8 cellular contexts compared by ENCODE assay signal in the genomic region with DNA sequence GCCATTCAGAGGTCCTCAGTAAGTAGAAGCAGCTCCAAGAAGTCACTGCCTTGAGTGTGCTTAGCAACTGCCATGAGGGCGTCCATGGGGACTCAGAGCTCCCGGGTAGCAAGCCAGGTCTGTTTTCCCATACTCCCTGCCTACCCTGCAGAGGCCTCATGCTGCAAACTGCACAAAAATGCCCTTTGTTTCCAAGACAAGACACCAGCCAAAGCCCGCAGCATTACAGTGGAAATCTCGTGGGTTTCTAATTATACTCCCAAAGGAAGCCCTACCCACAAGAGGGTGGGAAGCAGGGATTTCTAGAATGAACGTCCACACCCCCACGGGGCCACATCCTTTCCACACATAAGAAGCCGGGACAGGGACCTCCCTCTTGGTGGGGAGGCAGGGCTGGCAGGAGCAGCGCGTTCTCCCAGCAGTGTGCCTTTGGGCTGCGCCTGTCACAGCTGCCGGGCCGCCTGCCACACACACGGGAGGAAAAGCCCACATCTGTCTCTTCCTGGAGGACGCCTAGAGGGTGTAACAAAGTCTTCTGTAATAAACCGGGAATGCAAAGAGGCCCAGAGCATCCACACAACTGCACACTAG. TPM values are rescaled to one million over a fixed set of nuclear protein-coding genes. Genes with fewer than 3 reads are reported as not detected.
DNase-seq lines count a peak whose midpoint lies in the region; ATAC-seq and TF ChIP-seq lines count a peak whose summit lies in the region.

No MANE protein-coding gene starts in this region.

- H3K4me3 Mint-ChIP-seq in T-helper 2 cell treated with Interferon-gamma antibody and Interleukin-4, amounts not matched to agents 5 μg/mL and 100 μg/mL, for 36 hours = no peak overlapping the region
- no peak overlapping the region for H3K4me3 Mint-ChIP-seq in CD4-positive, alpha-beta T cell

- no peaks in the 10 kb centered on the region for H3K79me1 ChIP-seq in mesenchymal stem cell (replicated peaks; ENCODE audit: low read length, poor library complexity, severe bottlenecking)

- H3K4me1 ChIP-seq in mesenchymal stem cell (ENCODE audit: control insufficient read depth, insufficient read depth, low read depth, low read length) = peaks cover 2% of the 10 kb centered on the region
- H3K4me1 ChIP-seq in thymus (ENCODE audit: control insufficient read depth, insufficient read depth, low read length) = no peaks in the 10 kb centered on the region

- H3K18ac ChIP-seq in mesenchymal stem cell (ENCODE audit: low read depth in 1 of 2, low read length in 2 of 2) = peak overlapping the region in 1 of 2 experiments; percentile 81

- DNase-seq in T-helper 2 cell treated with Interferon-gamma antibody and Interleukin-4, amounts not matched to agents 5 μg/mL and 100 μg/mL, for 36 hours (ENCODE audit: low spot score) = no peak
- no peak for DNase-seq in T-helper 2 cell
- DNase-seq in coronary artery (ENCODE audit: low spot score) = no peak
- DNase-seq in mesenchymal stem cell = no peak
- DNase-seq in HUDEP-2 (lab: John Stamatoyannopoulos, UW; ENCODE audit: unreplicated experiment in 76 of 76) = no peak
- no peak for DNase-seq in amniotic stem cell (lab: John Stamatoyannopoulos, UW)
- no peak for DNase-seq in CD4-positive, alpha-beta T cell

- peak overlapping the region in 1 of 2 experiments; percentile 59 for H3K4ac ChIP-seq in mesenchymal stem cell (ENCODE audit: low read depth in 1 of 2, low read length in 2 of 2)

- H2BK15ac ChIP-seq in mesenchymal stem cell (ENCODE audit: low read depth, poor library complexity, severe bottlenecking) = no peak overlapping the region

- no peak for ATAC-seq in CD4-positive, alpha-beta T cell (ENCODE audit: poor library complexity)

- H3K36me3 ChIP-seq in mesenchymal stem cell (ENCODE audit: control insufficient read depth in 1 of 2, insufficient read depth in 2 of 2, low read depth in 1 of 2, low read length in 2 of 2) = no peaks in the 10 kb centered on the region
- no peaks in the 10 kb centered on the region for H3K36me3 ChIP-seq in thymus (ENCODE audit: control insufficient read depth, insufficient read depth)

- peak overlapping the region; percentile 15 to 27 for H3K27ac ChIP-seq in coronary artery
- H3K27ac ChIP-seq in mesenchymal stem cell (ENCODE audit: low read length, poor library complexity, severe bottlenecking) = no peak overlapping the region
- H3K27ac ChIP-seq in thymus (ENCODE audit: low read depth) = peak overlapping the region; percentile 65
- H3K27ac ChIP-seq in CD4-positive, alpha-beta T cell (ENCODE audit: low read depth, low read length) = no peak overlapping the region

- no peak overlapping the region for H3K23ac ChIP-seq in mesenchymal stem cell (ENCODE audit: low read length in 2 of 2)

- H3K27ac Mint-ChIP-seq in T-helper 2 cell treated with Interferon-gamma antibody and Interleukin-4, amounts not matched to agents 5 μg/mL and 100 μg/mL, for 36 hours = peak overlapping the region; percentile 34
- H3K27ac Mint-ChIP-seq in CD4-positive, alpha-beta T cell = no peak overlapping the region

- H3K4me3 ChIP-seq in coronary artery (peak overlapping the region; percentile 7), mesenchymal stem cell (ENCODE audit: insufficient read depth in 1 of 2, low read depth in 1 of 2, low read length in 2 of 2) (no peak overlapping the region), thymus (ENCODE audit: low read length) (no peak overlapping the region)

- TF ChIP-seq CTCF in coronary artery (IDR thresholded peaks at IDR 0.05) = no peak
- TF ChIP-seq CTCF in CD4-positive, alpha-beta T cell (IDR thresholded peaks at IDR 0.05) = no peak

- H2BK120ac ChIP-seq in mesenchymal stem cell (ENCODE audit: low read depth, low read length) = no peak overlapping the region

- H3K9me3 ChIP-seq in mesenchymal stem cell (ENCODE audit: control insufficient read depth, low read length) (no peaks in the 10 kb centered on the region), thymus (ENCODE audit: control insufficient read depth) (no peaks in the 10 kb centered on the region)
- H3K9me3 ChIP-seq in CD4-positive, alpha-beta T cell (ENCODE audit: control insufficient read depth, low read length) = no peaks in the 10 kb centered on the region

- peak overlapping the region; percentile 12 for H4K8ac ChIP-seq in mesenchymal stem cell (ENCODE audit: low read length)

- intact Hi-C loops in CD4-positive, alpha-beta T cell (cut with DNase I, micrococcal nuclease) = no loop called here

- H2AK5ac ChIP-seq in mesenchymal stem cell (ENCODE audit: low read length, severe bottlenecking) = no peak overlapping the region

- CTCF ChIA-PET in CD4-positive, alpha-beta T cell (lab: Charles Lee) = no interaction called here

- H2AFZ ChIP-seq in mesenchymal stem cell (ENCODE audit: low read depth, low read length) = no peak overlapping the region

- WGBS in mesenchymal stem cell = 59% methylated on average over 15 of the region's 15 CpGs
- WGBS in thymus = 84% methylated on average over 15 of the region's 15 CpGs

- H3K4me1 Mint-ChIP-seq in T-helper 2 cell treated with Interferon-gamma antibody and Interleukin-4, amounts not matched to agents 5 μg/mL and 100 μg/mL, for 36 hours (ENCODE audit: low read depth) = peaks cover 10% of the 10 kb centered on the region
- H3K4me1 Mint-ChIP-seq in CD4-positive, alpha-beta T cell (ENCODE audit: low read depth) = no peaks in the 10 kb centered on the region

- H3K36me3 Mint-ChIP-seq in T-helper 2 cell treated with Interferon-gamma antibody and Interleukin-4, amounts not matched to agents 5 μg/mL and 100 μg/mL, for 36 hours (ENCODE audit: low read depth) = no peaks in the 10 kb centered on the region
- no peaks in the 10 kb centered on the region for H3K36me3 Mint-ChIP-seq in CD4-positive, alpha-beta T cell (ENCODE audit: low read depth)

- peak overlapping the region; percentile 43 for H3K9ac ChIP-seq in mesenchymal stem cell (ENCODE audit: low read length)

- peak overlapping the region; percentile 76 for H4K91ac ChIP-seq in mesenchymal stem cell (ENCODE audit: low read length)

- H2BK12ac ChIP-seq in mesenchymal stem cell (ENCODE audit: low read length in 2 of 2) = peak overlapping the region in 1 of 2 experiments; percentile 83

- H3K9me3 Mint-ChIP-seq in T-helper 2 cell treated with Interferon-gamma antibody and Interleukin-4, amounts not matched to agents 5 μg/mL and 100 μg/mL, for 36 hours = no peaks in the 10 kb centered on the region
- no peaks in the 10 kb centered on the region for H3K9me3 Mint-ChIP-seq in CD4-positive, alpha-beta T cell

- H3K4me2 ChIP-seq in mesenchymal stem cell (ENCODE audit: low read length, poor library complexity, severe bottlenecking) = no peak overlapping the region

- POLR2A ChIA-PET in CD4-positive, alpha-beta T cell (lab: Charles Lee) = no interaction called here

- no peaks in the 10 kb centered on the region for H3K27me3 ChIP-seq in mesenchymal stem cell (ENCODE audit: control insufficient read depth in 1 of 2, insufficient read depth in 1 of 2, low read length in 2 of 2)
- H3K27me3 ChIP-seq in thymus (ENCODE audit: control insufficient read depth, insufficient read depth) = no peaks in the 10 kb centered on the region
- H3K27me3 ChIP-seq in CD4-positive, alpha-beta T cell (ENCODE audit: control insufficient read depth, insufficient read depth, low read length) = no peaks in the 10 kb centered on the region

- H3K27me3 Mint-ChIP-seq in T-helper 2 cell treated with Interferon-gamma antibody and Interleukin-4, amounts not matched to agents 5 μg/mL and 100 μg/mL, for 36 hours (ENCODE audit: low read depth) = no peaks in the 10 kb centered on the region
- no peaks in the 10 kb centered on the region for H3K27me3 Mint-ChIP-seq in CD4-positive, alpha-beta T cell

- H3K14ac ChIP-seq in mesenchymal stem cell (ENCODE audit: low read length in 2 of 2) = peak overlapping the region in 1 of 2 experiments; percentile 83

- no peak overlapping the region for H2BK5ac ChIP-seq in mesenchymal stem cell (ENCODE audit: low read depth, low read length, poor library complexity, severe bottlenecking)

RNA-seq across cellular contexts. Expression of a gene that starts 31.1 kb away (rescaled TPM):
- polyA plus RNA-seq in mesenchymal stem cell (2013, experiment 1 of 2) = 3.3 TPM
- 3.7 TPM for polyA plus RNA-seq in mesenchymal stem cell (2013, experiment 2 of 2)
- 8.8 TPM for polyA plus RNA-seq in thymus
- total RNA-seq in CD4-positive, alpha-beta T cell = 1 to 10 TPM; 3.4 to 3.6 TPM

Comparison
In these comparisons a context has a peak if more than half of its experiments do, and no peak if none do; other contexts are left out.
1. H3K27ac ChIP-seq: peak in coronary artery (2 of 2) and thymus (single experiment); none in mesenchymal stem cell (single experiment) and CD4-positive, alpha-beta T cell (single experiment).